Comparison of ENCODE assay signal across 1 cellular context in the genomic region with DNA sequence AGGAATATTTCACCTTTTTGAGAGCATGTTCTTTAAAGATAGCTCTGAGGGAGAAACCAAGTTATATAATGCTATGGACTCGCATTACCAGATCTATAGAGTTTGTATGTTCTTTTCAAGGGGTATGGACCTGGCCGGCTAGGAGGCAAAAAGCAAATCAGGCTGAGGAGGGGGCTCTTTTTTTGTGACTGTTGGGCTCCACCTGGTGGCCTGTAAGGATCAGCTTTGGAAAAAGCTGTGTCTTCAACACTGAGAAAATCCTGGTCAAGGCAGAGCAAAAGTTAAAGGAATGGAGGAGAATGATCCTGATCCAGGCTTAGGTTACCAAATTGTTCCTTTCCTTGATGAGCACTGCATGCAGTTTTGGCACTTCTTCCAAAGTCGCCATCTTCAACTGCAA.
TF ChIP-seq lines count a peak whose summit lies in the region.

No MANE protein-coding gene starts in this region.

TF ChIP-seq in HCT116, 20 proteins besides CTCF, POLR2A, EP300 and RAD21 (continued from another document):
- no peak for TF ChIP-seq EZH2phosphoT487 (IDR thresholded peaks at IDR 0.05; ENCODE audit: borderline replicate concordance)
- TF ChIP-seq ZBTB33 (IDR thresholded peaks at IDR 0.05; ENCODE audit: extremely low read depth, insufficient replicate concordance, low read length), result no peak
- TF ChIP-seq SRF (IDR thresholded peaks at IDR 0.05; ENCODE audit: low read depth), result no peak
- no peak for TF ChIP-seq EZH2 (IDR thresholded peaks at IDR 0.05)
- no peak for TF ChIP-seq CBX3 (IDR thresholded peaks at IDR 0.05; ENCODE audit: low read depth)
- TF ChIP-seq ZNF274 (IDR thresholded peaks at IDR 0.05; ENCODE audit: low read depth, low read length), result no peak
- TF ChIP-seq, protein P1, sequence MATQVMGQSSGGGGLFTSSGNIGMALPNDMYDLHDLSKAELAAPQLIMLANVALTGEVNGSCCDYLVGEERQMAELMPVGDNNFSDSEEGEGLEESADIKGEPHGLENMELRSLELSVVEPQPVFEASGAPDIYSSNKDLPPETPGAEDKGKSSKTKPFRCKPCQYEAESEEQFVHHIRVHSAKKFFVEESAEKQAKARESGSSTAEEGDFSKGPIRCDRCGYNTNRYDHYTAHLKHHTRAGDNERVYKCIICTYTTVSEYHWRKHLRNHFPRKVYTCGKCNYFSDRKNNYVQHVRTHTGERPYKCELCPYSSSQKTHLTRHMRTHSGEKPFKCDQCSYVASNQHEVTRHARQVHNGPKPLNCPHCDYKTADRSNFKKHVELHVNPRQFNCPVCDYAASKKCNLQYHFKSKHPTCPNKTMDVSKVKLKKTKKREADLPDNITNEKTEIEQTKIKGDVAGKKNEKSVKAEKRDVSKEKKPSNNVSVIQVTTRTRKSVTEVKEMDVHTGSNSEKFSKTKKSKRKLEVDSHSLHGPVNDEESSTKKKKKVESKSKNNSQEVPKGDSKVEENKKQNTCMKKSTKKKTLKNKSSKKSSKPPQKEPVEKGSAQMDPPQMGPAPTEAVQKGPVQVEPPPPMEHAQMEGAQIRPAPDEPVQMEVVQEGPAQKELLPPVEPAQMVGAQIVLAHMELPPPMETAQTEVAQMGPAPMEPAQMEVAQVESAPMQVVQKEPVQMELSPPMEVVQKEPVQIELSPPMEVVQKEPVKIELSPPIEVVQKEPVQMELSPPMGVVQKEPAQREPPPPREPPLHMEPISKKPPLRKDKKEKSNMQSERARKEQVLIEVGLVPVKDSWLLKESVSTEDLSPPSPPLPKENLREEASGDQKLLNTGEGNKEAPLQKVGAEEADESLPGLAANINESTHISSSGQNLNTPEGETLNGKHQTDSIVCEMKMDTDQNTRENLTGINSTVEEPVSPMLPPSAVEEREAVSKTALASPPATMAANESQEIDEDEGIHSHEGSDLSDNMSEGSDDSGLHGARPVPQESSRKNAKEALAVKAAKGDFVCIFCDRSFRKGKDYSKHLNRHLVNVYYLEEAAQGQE (IDR thresholded peaks at IDR 0.05; ENCODE audit: low read depth), result no peak
- TF ChIP-seq YY1 (IDR thresholded peaks at IDR 0.05; ENCODE audit: extremely low read depth, insufficient replicate concordance, low read depth, low read length), result no peak
